Comparison of ENCODE assay signal across 10 cellular contexts in genomic region chrX:133444952-133445831, GRCh38. TPM values are rescaled to one million over a fixed set of nuclear protein-coding genes. Genes with fewer than 3 reads are reported as not detected.
DNase-seq lines count a peak whose midpoint lies in the region; ATAC-seq and TF ChIP-seq lines count a peak whose summit lies in the region.
"Had no signal": no experiment of that assay in that cellular context is flagged by ENCODE, and none has a peak within 500 bp of the region (broad histone marks: within the 10 kb centered on the region; RNA-seq: fewer than 3 reads in every experiment).

No MANE protein-coding gene starts in this region.

- H3K4me1 ChIP-seq in skeletal muscle tissue (ENCODE audit: control insufficient read depth in 3 of 3, insufficient read depth in 3 of 3, low read length in 3 of 3): peaks cover 0 to 6% (median 0%) of the 10 kb centered on the region in 3 donors

- peaks cover 0 to 6% (median 0%) of the 10 kb centered on the region in 3 donors for H3K27me3 ChIP-seq in skeletal muscle tissue (ENCODE audit: control insufficient read depth in 3 of 3, insufficient read depth in 3 of 3, low read length in 3 of 3)

- DNase-seq in HEK293T (ENCODE audit: extremely low spot score): peak; percentile 53
- DNase-seq in OCI-M1 (lab: John Stamatoyannopoulos, UW): peak; percentile 45
- no peak for DNase-seq in left ventricle myocardium superior
- DNase-seq in stimulated activated CD4-positive, alpha-beta T cell treated with anti-CD3 and anti-CD28 coated beads, Interleukin-4, amount 100 ng/mL, for 1 hour: no peak
- no peak for DNase-seq in activated CD4-positive, alpha-beta T cell treated with anti-CD3 and anti-CD28 coated beads for 48 hours
- DNase-seq: GOT3 had no signal

- H3K27ac ChIP-seq in skeletal muscle tissue (ENCODE audit: low read depth, low read length): no peak overlapping the region

- peak; percentile 25 for ATAC-seq in left ventricle myocardium superior
- ATAC-seq in HG02759 (IDR thresholded peaks at IDR 0.05; ENCODE audit: unreplicated experiment): no peak
- no peak for ATAC-seq in GM19395 (IDR thresholded peaks at IDR 0.05; ENCODE audit: unreplicated experiment)

- peak overlapping the region in 2 of 3 donors; percentile 57 to 70 for H3K9ac ChIP-seq in skeletal muscle tissue (ENCODE audit: low read depth in 1 of 3, low read length in 3 of 3)

- POLR2A ChIA-PET in HEK293T (lab: Yijun Ruan, JAX): interaction anchor here (2.0 kb wide), 1 partner anchor 30 kb away, joined by 10 read pairs; the partner anchor contains the start of gene GPC4

- H3K4me3 ChIP-seq in skeletal muscle tissue (ENCODE audit: low read length in 3 of 3): peak overlapping the region; percentile 54 to 64 (median 55)

- H3K9me3 ChIP-seq in skeletal muscle tissue (ENCODE audit: control insufficient read depth in 3 of 3, low read length in 3 of 3): no peaks in the 10 kb centered on the region

- H3K36me3 ChIP-seq in skeletal muscle tissue (ENCODE audit: control insufficient read depth in 3 of 3, insufficient read depth in 3 of 3, low read length in 3 of 3): no peaks in the 10 kb centered on the region

- intact Hi-C loops in left ventricle myocardium superior (cut with micrococcal nuclease): no loop called here

- CTCF ChIA-PET in HEK293T (lab: Yijun Ruan, JAX): interaction anchor here (1.0 kb wide), 1 partner anchor 225 kb away, joined by 3 read pairs; no protein-coding TSS in a partner anchor

TF ChIP-seq in HEK293T, 16 proteins besides CTCF, POLR2A, EP300 and RAD21:
- TF ChIP-seq NFRKB (IDR thresholded peaks at IDR 0.05) (no peak), L3MBTL2 (conservative IDR thresholded peaks at IDR 0.05) (0 out of 2 replicates have a peak, but pooled peaks have one; percentile 17)
TF ChIP-seq in HEK293T: peak in this region for 1.

RNA-seq across cellular contexts. Expression of gene GPC4, which starts 29.9 kb away (rescaled TPM):
- total RNA-seq in left ventricle myocardium superior (11.6 TPM), skeletal muscle tissue (49.1 TPM)
- total RNA-seq: activated CD8-positive, alpha-beta memory T cell treated with anti-CD3 and anti-CD28 coated beads for 36 hours had no signal

Comparison
In these comparisons a context has a peak if more than half of its experiments do, and no peak if none do; other contexts are left out.
1. DNase-seq: peak in HEK293T (single experiment) and OCI-M1 (single experiment); none in left ventricle myocardium superior (single experiment), stimulated activated CD4-positive, alpha-beta T cell treated with anti-CD3 and anti-CD28 coated beads, Interleukin-4, amount 100 ng/mL, for 1 hour (single experiment) and activated CD4-positive, alpha-beta T cell treated with anti-CD3 and anti-CD28 coated beads for 48 hours (single experiment).